Comparison of ENCODE assay signal across 7 cellular contexts in the genomic region with DNA sequence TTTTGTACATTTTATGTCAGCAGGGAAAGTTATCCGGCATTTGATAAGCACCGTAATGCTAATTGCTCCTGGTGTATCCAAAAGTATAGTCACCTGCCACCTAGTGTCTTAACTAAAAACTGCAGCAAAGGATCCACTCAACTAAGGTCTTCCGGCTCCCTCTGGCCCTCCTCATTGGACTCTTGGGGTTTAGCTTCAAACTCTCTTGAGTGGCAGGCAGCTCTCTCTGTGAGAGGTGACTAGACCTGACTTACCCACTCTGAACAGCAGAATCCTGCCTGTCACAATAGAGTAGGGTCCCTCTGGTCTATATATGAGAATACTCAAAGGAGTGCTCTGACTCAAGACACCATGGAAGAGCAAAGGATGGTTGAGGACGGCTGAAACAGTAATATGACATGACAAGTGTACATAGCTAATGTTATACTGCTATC.
A peak's percentile ranks its signal among the peaks of the same experiment; 100 is the strongest.
DNase-seq lines count a peak whose midpoint lies in the region; ATAC-seq and TF ChIP-seq lines count a peak whose summit lies in the region.

No MANE protein-coding gene starts in this region.

- TF ChIP-seq CTCF in GM12865 (IDR thresholded peaks at IDR 0.05; ENCODE audit: insufficient read depth, low read depth, low read length, missing control alignments) (peak; percentile 74), HCT116 (IDR thresholded peaks at IDR 0.05 in 2 of 3, conservative IDR thresholded peaks at IDR 0.05 in 1 of 3; ENCODE audit: borderline replicate concordance in 1 of 3, insufficient read depth in 1 of 3, low read depth in 2 of 3, low read length in 2 of 3) (peak; percentile 71 to 86 (median 75)), smooth muscle cell (IDR thresholded peaks at IDR 0.05; ENCODE audit: borderline replicate concordance, insufficient read depth, poor library complexity, severe bottlenecking) (peak; percentile 76)

- H4K20me1 ChIP-seq in HCT116 (ENCODE audit: insufficient read depth), result no peaks in the 10 kb centered on the region
- no peaks in the 10 kb centered on the region for H4K20me1 ChIP-seq in smooth muscle cell (ENCODE audit: low read depth)

- POLR2A ChIA-PET in HCT116 (lab: Charles Lee), result no interaction called here

- H3K9ac ChIP-seq in HCT116 (ENCODE audit: low read length), result no peak overlapping the region
- no peak overlapping the region for H3K9ac ChIP-seq in SK-N-MC (ENCODE audit: insufficient read length)
- no peak overlapping the region for H3K9ac ChIP-seq in smooth muscle cell (ENCODE audit: low read depth)

- H3K9me3 ChIP-seq in HCT116 (ENCODE audit: control insufficient read depth in 1 of 2, insufficient read depth in 1 of 2, low read depth in 1 of 2, low read length in 2 of 2) (no peaks in the 10 kb centered on the region), SK-N-MC (ENCODE audit: low read depth, low read length) (no peaks in the 10 kb centered on the region), right cardiac atrium (ENCODE audit: control insufficient read depth, low read length) (no peaks in the 10 kb centered on the region), smooth muscle cell (replicated peaks; ENCODE audit: low read depth) (no peaks in the 10 kb centered on the region)

- WGBS in right cardiac atrium, result 18% methylated on average over 4 of the region's 4 CpGs
- 49% methylated on average over 4 of the region's 4 CpGs for WGBS in smooth muscle cell (ENCODE audit: low lambda C conversion rate)

- H3K9me2 ChIP-seq in HCT116 (ENCODE audit: insufficient read depth), result no peaks in the 10 kb centered on the region

- no peak for TF ChIP-seq POLR2A in HCT116 (IDR thresholded peaks at IDR 0.05; ENCODE audit: borderline replicate concordance, extremely low read depth, insufficient read depth, insufficient read length)

- H2AFZ ChIP-seq in HCT116 (ENCODE audit: low read depth, low read length, poor library complexity, severe bottlenecking) (peak overlapping the region; percentile 87), smooth muscle cell (ENCODE audit: low read depth) (no peak overlapping the region)

- TF ChIP-seq RAD21 in HCT116 (IDR thresholded peaks at IDR 0.05; ENCODE audit: low read depth), result peak; percentile 74

- peak; percentile 97 for ATAC-seq in HCT116
- peak; percentile 80 to 84 for ATAC-seq in right cardiac atrium

- H3K36me3 ChIP-seq in HCT116 (ENCODE audit: control insufficient read depth in 1 of 2, insufficient read depth in 2 of 2, low read length in 2 of 2) (no peaks in the 10 kb centered on the region), SK-N-MC (ENCODE audit: insufficient read depth, low read length) (no peaks in the 10 kb centered on the region), smooth muscle cell (ENCODE audit: low read depth) (no peaks in the 10 kb centered on the region)

- no peak overlapping the region for H3K4me3 ChIP-seq in GM12865 (ENCODE audit: low read depth, low read length)
- H3K4me3 ChIP-seq in HCT116 (replicated peaks in 1 of 2; ENCODE audit: low read depth in 1 of 2, low read length in 2 of 2), result no peak overlapping the region
- no peak overlapping the region for H3K4me3 ChIP-seq in SK-N-MC
- H3K4me3 ChIP-seq in right cardiac atrium (ENCODE audit: low read length), result no peak overlapping the region
- H3K4me3 ChIP-seq in smooth muscle cell, result no peak overlapping the region

- no peaks in the 10 kb centered on the region for H3F3A ChIP-seq in smooth muscle cell (ENCODE audit: low read depth)

- H3K79me2 ChIP-seq in HCT116 (ENCODE audit: insufficient read depth, low read length) (no peaks in the 10 kb centered on the region), smooth muscle cell (ENCODE audit: low read depth) (no peaks in the 10 kb centered on the region)

- RAD21 ChIA-PET in HCT116 (lab: Charles Lee; ENCODE audit: low non-redundant PET in 1 of 2, low total read pairs in 2 of 2, uncharacterized antibody in 2 of 2, unreplicated experiment in 2 of 2), result interaction anchor here (1.3 to 1.4 kb wide), 2 partner anchors 257 kb away, joined by 3 to 4 read pairs; no protein-coding TSS in a partner anchor

- H3K4me2 ChIP-seq in HCT116 (ENCODE audit: low read length) (no peak overlapping the region), smooth muscle cell (no peak overlapping the region)

- intact Hi-C loops in HCT116 (cut with micrococcal nuclease), result loop anchor here (1.0 kb wide), 2 partner anchors 258 to 744 kb away; no protein-coding TSS in a partner anchor
- intact Hi-C loops in right cardiac atrium (cut with DNase I), result loop anchor here in 3 of 4 donors (2.0 to 10.0 kb wide), 4 partner anchors 255 to 563 kb away; no protein-coding TSS in a partner anchor

- H3K27me3 ChIP-seq in HCT116 (ENCODE audit: insufficient read depth, low read length), result 0 out of 2 replicates have a peak, but pooled peaks cover 4% of the 10 kb centered on the region
- H3K27me3 ChIP-seq in right cardiac atrium (ENCODE audit: control insufficient read depth, insufficient read depth), result no peaks in the 10 kb centered on the region
- H3K27me3 ChIP-seq in smooth muscle cell (ENCODE audit: low read depth), result peaks cover 10% of the 10 kb centered on the region

- no TSS peak for BruUV-seq in HCT116 (replicated peaks; lab: Mats Ljungman, UMichigan)

- H3K27ac ChIP-seq in HCT116 (ENCODE audit: low read depth, low read length) (no peak overlapping the region), SK-N-MC (no peak overlapping the region), right cardiac atrium (ENCODE audit: low read length) (no peak overlapping the region), smooth muscle cell (ENCODE audit: low read depth) (no peak overlapping the region)

- CTCF ChIA-PET in HCT116 (lab: Charles Lee), result interaction anchor here (0.6 to 6.6 kb wide), 10 partner anchors 9 to 629 kb away, joined by 3 to 83 read pairs (median 3); no protein-coding TSS in a partner anchor

- DNase-seq in GM12865 (ENCODE audit: low read depth) (peak; percentile 79), HCT116 (ENCODE audit: low read depth, low spot score) (peak; percentile 53), MV-4-11 (lab: John Stamatoyannopoulos, UW) (peak; percentile 56), SK-N-MC (ENCODE audit: low read depth, low spot score) (peak; percentile 42), amniotic stem cell (lab: John Stamatoyannopoulos, UW) (peak; percentile 68), right cardiac atrium (no peak), smooth muscle cell (lab: John Stamatoyannopoulos, UW; ENCODE audit: unreplicated experiment) (no peak)

- no peaks in the 10 kb centered on the region for H3K4me1 ChIP-seq in HCT116 (ENCODE audit: control insufficient read depth in 1 of 2, insufficient read depth in 2 of 2, low read length in 2 of 2)
- no peaks in the 10 kb centered on the region for H3K4me1 ChIP-seq in right cardiac atrium (ENCODE audit: control insufficient read depth, insufficient read depth, low read length)
- no peaks in the 10 kb centered on the region for H3K4me1 ChIP-seq in smooth muscle cell (ENCODE audit: low read depth)

TF ChIP-seq in HCT116, 20 proteins besides CTCF, POLR2A, EP300 and RAD21:
- TF ChIP-seq EZH2 (IDR thresholded peaks at IDR 0.05) (no peak), SP1 (IDR thresholded peaks at IDR 0.05; ENCODE audit: low read depth) (no peak), YY1 (IDR thresholded peaks at IDR 0.05; ENCODE audit: extremely low read depth, insufficient replicate concordance, low read depth, low read length) (no peak), ZNF274 (IDR thresholded peaks at IDR 0.05; ENCODE audit: low read depth, low read length) (no peak), SRF (IDR thresholded peaks at IDR 0.05; ENCODE audit: low read depth) (no peak), TCF7L2 (IDR thresholded peaks at IDR 0.05; ENCODE audit: borderline replicate concordance, extremely low read depth, insufficient read depth, insufficient read length) (no peak), ZFX (IDR thresholded peaks at IDR 0.05) (no peak), JUND (IDR thresholded peaks at IDR 0.05) (no peak), CBX3 (IDR thresholded peaks at IDR 0.05; ENCODE audit: low read depth) (no peak), EZH2phosphoT487 (IDR thresholded peaks at IDR 0.05; ENCODE audit: borderline replicate concordance) (no peak), FOSL1 (IDR thresholded peaks at IDR 0.05; ENCODE audit: low read depth) (no peak)
- TF ChIP-seq, protein P1, sequence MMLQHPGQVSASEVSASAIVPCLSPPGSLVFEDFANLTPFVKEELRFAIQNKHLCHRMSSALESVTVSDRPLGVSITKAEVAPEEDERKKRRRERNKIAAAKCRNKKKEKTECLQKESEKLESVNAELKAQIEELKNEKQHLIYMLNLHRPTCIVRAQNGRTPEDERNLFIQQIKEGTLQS (IDR thresholded peaks at IDR 0.05), result no peak
- TF ChIP-seq, protein P2, sequence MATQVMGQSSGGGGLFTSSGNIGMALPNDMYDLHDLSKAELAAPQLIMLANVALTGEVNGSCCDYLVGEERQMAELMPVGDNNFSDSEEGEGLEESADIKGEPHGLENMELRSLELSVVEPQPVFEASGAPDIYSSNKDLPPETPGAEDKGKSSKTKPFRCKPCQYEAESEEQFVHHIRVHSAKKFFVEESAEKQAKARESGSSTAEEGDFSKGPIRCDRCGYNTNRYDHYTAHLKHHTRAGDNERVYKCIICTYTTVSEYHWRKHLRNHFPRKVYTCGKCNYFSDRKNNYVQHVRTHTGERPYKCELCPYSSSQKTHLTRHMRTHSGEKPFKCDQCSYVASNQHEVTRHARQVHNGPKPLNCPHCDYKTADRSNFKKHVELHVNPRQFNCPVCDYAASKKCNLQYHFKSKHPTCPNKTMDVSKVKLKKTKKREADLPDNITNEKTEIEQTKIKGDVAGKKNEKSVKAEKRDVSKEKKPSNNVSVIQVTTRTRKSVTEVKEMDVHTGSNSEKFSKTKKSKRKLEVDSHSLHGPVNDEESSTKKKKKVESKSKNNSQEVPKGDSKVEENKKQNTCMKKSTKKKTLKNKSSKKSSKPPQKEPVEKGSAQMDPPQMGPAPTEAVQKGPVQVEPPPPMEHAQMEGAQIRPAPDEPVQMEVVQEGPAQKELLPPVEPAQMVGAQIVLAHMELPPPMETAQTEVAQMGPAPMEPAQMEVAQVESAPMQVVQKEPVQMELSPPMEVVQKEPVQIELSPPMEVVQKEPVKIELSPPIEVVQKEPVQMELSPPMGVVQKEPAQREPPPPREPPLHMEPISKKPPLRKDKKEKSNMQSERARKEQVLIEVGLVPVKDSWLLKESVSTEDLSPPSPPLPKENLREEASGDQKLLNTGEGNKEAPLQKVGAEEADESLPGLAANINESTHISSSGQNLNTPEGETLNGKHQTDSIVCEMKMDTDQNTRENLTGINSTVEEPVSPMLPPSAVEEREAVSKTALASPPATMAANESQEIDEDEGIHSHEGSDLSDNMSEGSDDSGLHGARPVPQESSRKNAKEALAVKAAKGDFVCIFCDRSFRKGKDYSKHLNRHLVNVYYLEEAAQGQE (IDR thresholded peaks at IDR 0.05; ENCODE audit: low read depth), result no peak

Comparison
In these comparisons a context has a peak if more than half of its experiments do, and no peak if none do; other contexts are left out.
1. DNase-seq: peak in GM12865 (single experiment), HCT116 (single experiment), MV-4-11 (single experiment), SK-N-MC (single experiment) and amniotic stem cell (single experiment); none in right cardiac atrium (0 of 3) and smooth muscle cell (single experiment).
2. Peak in every context shown above with its lines, with median percentiles within 50 percentile points of each other: CTCF ChIP-seq.